ENCODE assay signal across 18 cellular contexts in the genomic region with DNA sequence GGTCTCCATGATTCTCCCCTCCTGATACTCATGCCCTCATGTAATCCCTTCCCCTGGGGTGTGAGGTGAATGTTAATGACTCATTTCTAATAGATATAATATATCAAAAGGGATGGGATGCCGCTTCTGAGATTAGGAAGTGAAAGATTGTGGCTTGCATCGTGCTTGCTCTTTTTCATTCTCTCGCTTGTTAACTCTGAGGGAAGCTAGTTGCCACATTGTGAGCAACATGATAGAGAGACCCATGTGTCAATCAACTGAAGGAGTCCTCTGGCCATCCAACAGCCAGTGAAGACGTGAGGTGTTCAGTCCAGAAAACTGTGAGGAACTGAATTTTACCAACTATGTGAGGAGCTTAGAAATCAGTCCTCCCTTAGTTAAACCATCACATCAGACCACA. TPM values are rescaled to one million over a fixed set of nuclear protein-coding genes. Genes with fewer than 3 reads are reported as not detected.
DNase-seq lines count a peak whose midpoint lies in the region; ATAC-seq and TF ChIP-seq lines count a peak whose summit lies in the region.
"Had no signal": no experiment of that assay in that cellular context is flagged by ENCODE, and none has a peak within 500 bp of the region (broad histone marks: within the 10 kb centered on the region; RNA-seq: fewer than 3 reads in every experiment).

No MANE protein-coding gene starts in this region.

- peak; percentile 58 for ATAC-seq in activated CD8-positive, alpha-beta T cell treated with anti-CD3 and anti-CD28 coated beads for 36 hours
- no peak for ATAC-seq in activated CD8-positive, alpha-beta T cell treated with anti-CD3 and anti-CD28 coated beads, Interleukin-2, amount 10 ng/mL, durations not matched to agents 7 days and 5 days
- ATAC-seq in GM21825 (IDR thresholded peaks at IDR 0.05; ENCODE audit: unreplicated experiment) (peak; percentile 78), HG03196 (IDR thresholded peaks at IDR 0.05; ENCODE audit: unreplicated experiment) (peak; percentile 74)
- ATAC-seq: foreskin keratinocyte had no signal

- no peak overlapping the region for H3K27ac Mint-ChIP-seq in activated CD8-positive, alpha-beta T cell treated with anti-CD3 and anti-CD28 coated beads for 36 hours
- no peak overlapping the region for H3K27ac Mint-ChIP-seq in activated CD8-positive, alpha-beta T cell treated with anti-CD3 and anti-CD28 coated beads, Interleukin-2, amount 10 ng/mL, durations not matched to agents 7 days and 5 days
- no peak overlapping the region for H3K27ac Mint-ChIP-seq in osteocyte (ENCODE audit: unreplicated experiment)
- H3K27ac Mint-ChIP-seq: neural progenitor cell; T-helper 1 cell treated with Interleukin-12 subunit alpha and Interleukin-12 subunit beta and Interleukin-4 antibody, amounts not matched to agents 30 μg/mL and 1 μg/mL, for 36 hours had no signal

- POLR2A ChIA-PET in activated CD8-positive, alpha-beta T cell treated with anti-CD3 and anti-CD28 coated beads for 36 hours (lab: Charles Lee): no interaction called here
- POLR2A ChIA-PET in activated CD8-positive, alpha-beta T cell treated with anti-CD3 and anti-CD28 coated beads, Interleukin-2, amount 10 ng/mL, durations not matched to agents 7 days and 5 days (lab: Charles Lee): no interaction called here

- CTCF ChIA-PET in activated CD8-positive, alpha-beta T cell treated with anti-CD3 and anti-CD28 coated beads for 36 hours (lab: Charles Lee): interaction anchor here (0.7 to 2.5 kb wide), 2 partner anchors 52 to 83 kb away, joined by 3 to 7 read pairs; no protein-coding TSS in a partner anchor
- CTCF ChIA-PET in activated CD8-positive, alpha-beta T cell treated with anti-CD3 and anti-CD28 coated beads, Interleukin-2, amount 10 ng/mL, durations not matched to agents 7 days and 5 days (lab: Charles Lee): interaction anchor here (1.0 to 1.3 kb wide), 2 partner anchors 83 to 211 kb away, joined by 3 to 4 read pairs; no protein-coding TSS in a partner anchor

- peaks cover 5% of the 10 kb centered on the region for H3K9me3 Mint-ChIP-seq in activated CD8-positive, alpha-beta T cell treated with anti-CD3 and anti-CD28 coated beads for 36 hours
- no peaks in the 10 kb centered on the region for H3K9me3 Mint-ChIP-seq in activated CD8-positive, alpha-beta T cell treated with anti-CD3 and anti-CD28 coated beads, Interleukin-2, amount 10 ng/mL, durations not matched to agents 7 days and 5 days (ENCODE audit: insufficient read depth)
- no peaks in the 10 kb centered on the region for H3K9me3 Mint-ChIP-seq in osteocyte (ENCODE audit: unreplicated experiment)
- H3K9me3 Mint-ChIP-seq: neural progenitor cell; T-helper 1 cell treated with Interleukin-12 subunit alpha and Interleukin-12 subunit beta and Interleukin-4 antibody, amounts not matched to agents 30 μg/mL and 1 μg/mL, for 36 hours had no signal

- no peaks in the 10 kb centered on the region for H3K27me3 Mint-ChIP-seq in activated CD8-positive, alpha-beta T cell treated with anti-CD3 and anti-CD28 coated beads for 36 hours
- no peaks in the 10 kb centered on the region for H3K27me3 Mint-ChIP-seq in activated CD8-positive, alpha-beta T cell treated with anti-CD3 and anti-CD28 coated beads, Interleukin-2, amount 10 ng/mL, durations not matched to agents 7 days and 5 days (ENCODE audit: low read depth)
- H3K27me3 Mint-ChIP-seq in osteocyte (ENCODE audit: unreplicated experiment): peaks cover 15% of the 10 kb centered on the region

- H3K36me3 Mint-ChIP-seq in activated CD8-positive, alpha-beta T cell treated with anti-CD3 and anti-CD28 coated beads for 36 hours (ENCODE audit: low read depth): peaks cover 3% of the 10 kb centered on the region
- peaks cover 3% of the 10 kb centered on the region for H3K36me3 Mint-ChIP-seq in activated CD8-positive, alpha-beta T cell treated with anti-CD3 and anti-CD28 coated beads, Interleukin-2, amount 10 ng/mL, durations not matched to agents 7 days and 5 days (ENCODE audit: low read depth)
- H3K36me3 Mint-ChIP-seq in osteocyte (ENCODE audit: unreplicated experiment): no peaks in the 10 kb centered on the region
- H3K36me3 Mint-ChIP-seq: neural progenitor cell had no signal

- intact Hi-C loops in activated CD8-positive, alpha-beta T cell treated with anti-CD3 and anti-CD28 coated beads for 36 hours (cut with micrococcal nuclease): no loop called here

- H3K4me1 Mint-ChIP-seq in activated CD8-positive, alpha-beta T cell treated with anti-CD3 and anti-CD28 coated beads for 36 hours (ENCODE audit: low read depth): peaks cover 27% of the 10 kb centered on the region
- H3K4me1 Mint-ChIP-seq in activated CD8-positive, alpha-beta T cell treated with anti-CD3 and anti-CD28 coated beads, Interleukin-2, amount 10 ng/mL, durations not matched to agents 7 days and 5 days (ENCODE audit: low read depth): peaks cover 1% of the 10 kb centered on the region
- no peaks in the 10 kb centered on the region for H3K4me1 Mint-ChIP-seq in osteocyte (ENCODE audit: unreplicated experiment)

- no peak overlapping the region for H3K4me3 Mint-ChIP-seq in activated CD8-positive, alpha-beta T cell treated with anti-CD3 and anti-CD28 coated beads for 36 hours
- no peak overlapping the region for H3K4me3 Mint-ChIP-seq in activated CD8-positive, alpha-beta T cell treated with anti-CD3 and anti-CD28 coated beads, Interleukin-2, amount 10 ng/mL, durations not matched to agents 7 days and 5 days
- H3K4me3 Mint-ChIP-seq in osteocyte (ENCODE audit: unreplicated experiment): no peak overlapping the region
- H3K4me3 Mint-ChIP-seq: neural progenitor cell; T-helper 1 cell treated with Interleukin-12 subunit alpha and Interleukin-12 subunit beta and Interleukin-4 antibody, amounts not matched to agents 30 μg/mL and 1 μg/mL, for 36 hours had no signal

- TF ChIP-seq CTCF in activated CD8-positive, alpha-beta T cell treated with anti-CD3 and anti-CD28 coated beads for 36 hours (IDR thresholded peaks at IDR 0.05): no peak
- TF ChIP-seq CTCF in osteocyte (IDR thresholded peaks at IDR 0.05): no peak

- no peak for DNase-seq in activated CD8-positive, alpha-beta T cell treated with anti-CD3 and anti-CD28 coated beads for 36 hours
- no peak for DNase-seq in activated CD8-positive, alpha-beta T cell treated with anti-CD3 and anti-CD28 coated beads, Interleukin-2, amount 10 ng/mL, durations not matched to agents 7 days and 5 days
- no peak for DNase-seq in osteocyte (ENCODE audit: extremely low spot score, unreplicated experiment)
- no peak for DNase-seq in mesenteric fat pad (ENCODE audit: low spot score)
- DNase-seq in HK-2 (ENCODE audit: unreplicated experiment): no peak
- DNase-seq in DMS79 treated with DMSO at 0.1 percent for 48 hours (lab: John Stamatoyannopoulos, UW): no peak
- DNase-seq: ACHN; adrenal gland; dermis blood vessel endothelial cell; DND-41; foreskin keratinocyte; NCI-H1694 treated with DMSO at 0.1 percent for 48 hours; stimulated activated CD8-positive, alpha-beta memory T cell treated with anti-CD3 and anti-CD28 coated beads, Interleukin-4, amount 100 ng/mL, for 48 hours had no signal

RNA-seq across cellular contexts. Expression of a gene that starts 28.9 kb away (rescaled TPM):
- total RNA-seq in activated CD8-positive, alpha-beta T cell treated with anti-CD3 and anti-CD28 coated beads for 36 hours: not detected
- not detected for total RNA-seq in activated CD8-positive, alpha-beta T cell treated with anti-CD3 and anti-CD28 coated beads, Interleukin-2, amount 10 ng/mL, durations not matched to agents 7 days and 5 days
- total RNA-seq in osteocyte (not detected in 2 replicates), mesenteric fat pad (not detected)
- total RNA-seq: adrenal gland, dermis blood vessel endothelial cell, foreskin keratinocyte, HT1080 had no signal

RNA-seq across cellular contexts. Expression of a gene that starts 29.6 kb away (rescaled TPM):
- 1 to 10 TPM; 1.8 to 2.3 TPM for total RNA-seq in activated CD8-positive, alpha-beta T cell treated with anti-CD3 and anti-CD28 coated beads for 36 hours
- under 1 TPM; 0.71 to 0.89 TPM for total RNA-seq in activated CD8-positive, alpha-beta T cell treated with anti-CD3 and anti-CD28 coated beads, Interleukin-2, amount 10 ng/mL, durations not matched to agents 7 days and 5 days
- total RNA-seq in osteocyte: not detected in 2 replicates
- total RNA-seq in mesenteric fat pad: not detected
- total RNA-seq: adrenal gland, dermis blood vessel endothelial cell, foreskin keratinocyte, HT1080 had no signal
